ENCODE assay signal across 12 cellular contexts in the genomic region with DNA sequence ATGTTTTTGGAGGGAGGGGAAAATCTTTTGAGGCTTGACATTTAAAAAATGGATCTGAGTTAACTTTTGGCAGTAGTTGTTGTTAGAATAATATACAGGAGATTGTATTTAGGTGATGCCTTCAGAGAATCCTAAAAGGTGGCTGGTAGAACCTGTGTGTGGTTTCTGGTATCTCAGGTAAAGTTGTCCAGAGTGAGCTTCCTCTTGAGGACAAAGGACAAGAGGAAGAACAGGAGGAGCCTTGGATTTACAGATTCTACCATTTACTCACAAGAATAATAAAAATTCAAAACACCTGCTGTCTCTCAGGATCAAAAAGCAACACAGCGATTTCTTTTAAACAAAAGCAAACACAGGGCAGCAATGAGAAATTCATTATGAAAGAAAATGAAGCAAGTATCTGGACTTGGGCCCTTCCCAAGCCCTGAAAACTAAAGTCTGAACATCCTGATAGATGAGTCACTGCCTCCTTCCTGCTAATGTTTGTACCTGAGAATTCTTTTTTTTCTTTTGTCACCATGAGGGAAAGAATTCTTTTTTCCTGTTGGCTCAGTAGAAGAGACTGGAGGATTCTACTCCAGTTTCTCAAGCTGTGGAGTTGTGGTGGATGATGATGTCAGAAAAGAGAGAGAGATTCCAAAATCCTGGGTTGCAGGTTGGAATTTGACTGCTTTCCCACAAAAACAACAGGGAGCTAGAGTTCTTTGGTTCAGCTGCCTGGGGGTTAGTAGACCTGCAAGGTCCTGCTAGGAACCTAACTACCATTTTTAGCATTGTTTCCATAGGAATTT. TPM values are rescaled to one million over a fixed set of nuclear protein-coding genes. Genes with fewer than 3 reads are reported as not detected.
DNase-seq lines count a peak whose midpoint lies in the region; ATAC-seq and TF ChIP-seq lines count a peak whose summit lies in the region.
"Had no signal": no experiment of that assay in that cellular context is flagged by ENCODE, and none has a peak within 500 bp of the region (broad histone marks: within the 10 kb centered on the region; RNA-seq: fewer than 3 reads in every experiment).

No MANE protein-coding gene starts in this region.

- no peaks in the 10 kb centered on the region for H3K36me3 ChIP-seq in PC-9 (ENCODE audit: low read depth)
- H3K36me3 ChIP-seq: right atrium auricular region had no signal

- H3K27ac ChIP-seq in PC-9 (peak overlapping the region; percentile 94), coronary artery (no peak overlapping the region)
- H3K27ac ChIP-seq: KMS-11, VCaP had no signal

- H3K27me3 ChIP-seq in PC-9 (ENCODE audit: insufficient read depth, low read depth), result no peaks in the 10 kb centered on the region
- H3K27me3 ChIP-seq: right atrium auricular region had no signal

- intact Hi-C loops in PC-9 (cut with micrococcal nuclease; ENCODE audit: unreplicated experiment), result loop anchor here (1.0 kb wide), 1 partner anchor 104 kb away; no protein-coding TSS in a partner anchor

- H3K4me3 ChIP-seq in PC-9 (0 out of 2 replicates have a peak overlapping the region, but pooled peaks have one; percentile 14), epithelial cell of esophagus (ENCODE audit: low read length) (no peak overlapping the region), coronary artery (no peak overlapping the region)
- H3K4me3 ChIP-seq: right atrium auricular region had no signal

- TF ChIP-seq CTCF in PC-9 (conservative IDR thresholded peaks at IDR 0.05), result no peak
- TF ChIP-seq CTCF in epithelial cell of esophagus (IDR thresholded peaks at IDR 0.05; ENCODE audit: insufficient read depth, low read depth, low read length, missing control alignments), result no peak
- no peak for TF ChIP-seq CTCF in coronary artery (IDR thresholded peaks at IDR 0.05)

- H3F3A ChIP-seq in PC-9 (ENCODE audit: insufficient read depth, low read depth), result peaks cover 14% of the 10 kb centered on the region

- in situ Hi-C loops in Caki2 (cut with HindIII; ENCODE audit: low pct_unique_long_range_greater_than_20kb, low sequenced_read_pairs), result no loop called here

- H3K9me2 ChIP-seq in PC-9 (ENCODE audit: insufficient read depth), result no peaks in the 10 kb centered on the region

- H3K9me3 ChIP-seq in PC-9 (ENCODE audit: insufficient read depth, low read depth), result no peaks in the 10 kb centered on the region
- H3K9me3 ChIP-seq: right atrium auricular region had no signal

- H3K79me2 ChIP-seq in PC-9 (ENCODE audit: low read depth), result no peaks in the 10 kb centered on the region

- H4K20me1 ChIP-seq in PC-9 (ENCODE audit: insufficient read depth), result no peaks in the 10 kb centered on the region

- H3K4me1 ChIP-seq in PC-9 (replicated peaks; ENCODE audit: insufficient read depth), result peaks cover 19% of the 10 kb centered on the region
- H3K4me1 ChIP-seq: right atrium auricular region had no signal

- ATAC-seq in GM21619 (IDR thresholded peaks at IDR 0.05; ENCODE audit: unreplicated experiment) (no peak), HG03342 (IDR thresholded peaks at IDR 0.05; ENCODE audit: unreplicated experiment) (no peak), HG03039 (IDR thresholded peaks at IDR 0.05; ENCODE audit: unreplicated experiment) (no peak)
- ATAC-seq: stimulated activated naive CD8-positive, alpha-beta T cell treated with anti-CD3 and anti-CD28 coated beads, Interleukin-15, Interleukin-2, amounts not matched to agents 100 U/mL and 50 U/mL, for 24 hours had no signal

- peak overlapping the region; percentile 1; the same call in 1 of the 2 replicates for H2AFZ ChIP-seq in PC-9

- H3K4me2 ChIP-seq in PC-9, result peak overlapping the region; percentile 40
- H3K4me2 ChIP-seq: KMS-11 had no signal

- POLR2A ChIA-PET in PC-9 (lab: Charles Lee; ENCODE audit: unreplicated experiment), result interaction anchor here (0.6 to 0.7 kb wide), 2 partner anchors 68 to 1279 kb away, joined by 3 to 18 read pairs; no protein-coding TSS in a partner anchor

- DNase-seq in Caki2 (ENCODE audit: low read depth), result peak; percentile 52
- DNase-seq in PC-9, result peak; percentile 40 to 85
- peak; percentile 86 for DNase-seq in epithelial cell of esophagus (ENCODE audit: low read depth)
- peak; percentile 76 to 81 for DNase-seq in lung microvascular endothelial cell (ENCODE audit: low read depth in 2 of 2)
- no peak for DNase-seq in coronary artery (ENCODE audit: low spot score)
- DNase-seq: stimulated activated naive CD8-positive, alpha-beta T cell treated with anti-CD3 and anti-CD28 coated beads, Interleukin-15, Interleukin-2, amounts not matched to agents 100 U/mL and 50 U/mL, for 24 hours had no signal

- BruUV-seq in PC-9 (replicated peaks; lab: Mats Ljungman, UMichigan), result no TSS peak

- CTCF ChIA-PET in PC-9 (lab: Charles Lee), result interaction anchor here (0.6 kb wide), 1 partner anchor 77 kb away, joined by 3 read pairs; no protein-coding TSS in a partner anchor

RNA-seq across cellular contexts. Expression of a gene that starts 31.5 kb away (rescaled TPM):
- 4.6 and 31.6 TPM in 2 replicates for total RNA-seq in Caki2 (2014; rRNA removed; shearing (Covaris generic); ENCODE audit: low replicate concordance)
- total RNA-seq in PC-9 (2021) (26.2 and 29.8 TPM in 2 replicates), lung microvascular endothelial cell (53.6 and 80.6 TPM in 2 replicates)
